ENCODE assay signal across 1 cellular context in genomic region chr6:154613137-154613676, GRCh38.
TF ChIP-seq lines count a peak whose summit lies in the region.

No MANE protein-coding gene starts in this region.

TF ChIP-seq in K562, 482 proteins besides CTCF, POLR2A, EP300 and RAD21 (continued from another document and continues in another):
- TF ChIP-seq TAF15 (IDR thresholded peaks at IDR 0.05; ENCODE audit: low read depth, low read length), result no peak
- TF ChIP-seq NFIX (CRISPR knock-in tag; IDR thresholded peaks at IDR 0.05; ENCODE audit: low read depth), result no peak
- peak; percentile 63; the same call in 1 of the 2 replicates for TF ChIP-seq SOX6 (IDR thresholded peaks at IDR 0.05)
- no peak for TF ChIP-seq HNRNPLL (IDR thresholded peaks at IDR 0.05; ENCODE audit: low read depth, low read length, poor library complexity, severe bottlenecking)
- TF ChIP-seq L3MBTL2 (IDR thresholded peaks at IDR 0.05), result peak; percentile 73
- no peak; a peak in 1 of 3 replicates for TF ChIP-seq CBX3 (IDR thresholded peaks at IDR 0.05; ENCODE audit: borderline replicate concordance in 1 of 2, low read length in 2 of 2)
- TF ChIP-seq HDAC3 (IDR thresholded peaks at IDR 0.05; ENCODE audit: borderline replicate concordance, partially characterized antibody), result no peak
- 0 out of 2 replicates have a peak, but pooled peaks have one; percentile 29 for TF ChIP-seq ELF2 (CRISPR knock-in tag; IDR thresholded peaks at IDR 0.05)
- no peak for TF ChIP-seq RBFOX2 (IDR thresholded peaks at IDR 0.05; ENCODE audit: low read depth, low read length)
- no peak for TF ChIP-seq BCOR (IDR thresholded peaks at IDR 0.05)
- no peak for TF ChIP-seq PCBP2 (IDR thresholded peaks at IDR 0.05; ENCODE audit: low read depth, low read length, poor library complexity, severe bottlenecking)
- peak; percentile 10 for TF ChIP-seq TBP (optimal IDR thresholded peaks at IDR 0.05; ENCODE audit: low read depth, low read length)
- TF ChIP-seq ZNF395 (CRISPR knock-in tag; IDR thresholded peaks at IDR 0.05), result no peak
- no peak for TF ChIP-seq GTF3C2 (IDR thresholded peaks at IDR 0.05; ENCODE audit: borderline replicate concordance, extremely low read depth, insufficient read length)
- no peak for TF ChIP-seq ELF4 (CRISPR knock-in tag; IDR thresholded peaks at IDR 0.05)
- TF ChIP-seq ZNF143 (CRISPR knock-in tag; IDR thresholded peaks at IDR 0.05), result 0 out of 2 replicates have a peak, but pooled peaks have one; percentile 43
- TF ChIP-seq KDM2B (CRISPR knock-in tag; IDR thresholded peaks at IDR 0.05), result no peak
- no peak for TF ChIP-seq FOXJ2 (tag; IDR thresholded peaks at IDR 0.05)
- TF ChIP-seq JUNB (CRISPR knock-in tag; conservative IDR thresholded peaks at IDR 0.05), result peak; percentile 68
- no peak for TF ChIP-seq CHD4 (IDR thresholded peaks at IDR 0.05; ENCODE audit: insufficient read depth, insufficient replicate concordance, low read depth, low read length, poor library complexity, severe bottlenecking)
- TF ChIP-seq, protein P1, sequence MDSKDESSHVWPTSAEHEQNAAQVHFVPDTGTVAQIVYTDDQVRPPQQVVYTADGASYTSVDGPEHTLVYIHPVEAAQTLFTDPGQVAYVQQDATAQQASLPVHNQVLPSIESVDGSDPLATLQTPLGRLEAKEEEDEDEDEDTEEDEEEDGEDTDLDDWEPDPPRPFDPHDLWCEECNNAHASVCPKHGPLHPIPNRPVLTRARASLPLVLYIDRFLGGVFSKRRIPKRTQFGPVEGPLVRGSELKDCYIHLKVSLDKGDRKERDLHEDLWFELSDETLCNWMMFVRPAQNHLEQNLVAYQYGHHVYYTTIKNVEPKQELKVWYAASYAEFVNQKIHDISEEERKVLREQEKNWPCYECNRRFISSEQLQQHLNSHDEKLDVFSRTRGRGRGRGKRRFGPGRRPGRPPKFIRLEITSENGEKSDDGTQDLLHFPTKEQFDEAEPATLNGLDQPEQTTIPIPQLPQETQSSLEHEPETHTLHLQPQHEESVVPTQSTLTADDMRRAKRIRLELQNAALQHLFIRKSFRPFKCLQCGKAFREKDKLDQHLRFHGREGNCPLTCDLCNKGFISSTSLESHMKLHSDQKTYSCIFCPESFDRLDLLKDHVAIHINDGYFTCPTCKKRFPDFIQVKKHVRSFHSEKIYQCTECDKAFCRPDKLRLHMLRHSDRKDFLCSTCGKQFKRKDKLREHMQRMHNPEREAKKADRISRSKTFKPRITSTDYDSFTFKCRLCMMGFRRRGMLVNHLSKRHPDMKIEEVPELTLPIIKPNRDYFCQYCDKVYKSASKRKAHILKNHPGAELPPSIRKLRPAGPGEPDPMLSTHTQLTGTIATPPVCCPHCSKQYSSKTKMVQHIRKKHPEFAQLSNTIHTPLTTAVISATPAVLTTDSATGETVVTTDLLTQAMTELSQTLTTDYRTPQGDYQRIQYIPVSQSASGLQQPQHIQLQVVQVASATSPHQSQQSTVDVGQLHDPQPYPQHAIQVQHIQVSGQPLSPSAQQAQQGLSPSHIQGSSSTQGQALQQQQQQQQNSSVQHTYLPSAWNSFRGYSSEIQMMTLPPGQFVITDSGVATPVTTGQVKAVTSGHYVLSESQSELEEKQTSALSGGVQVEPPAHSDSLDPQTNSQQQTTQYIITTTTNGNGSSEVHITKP (IDR thresholded peaks at IDR 0.05; ENCODE audit: partially characterized antibody), result no peak
- TF ChIP-seq SREBF2 (CRISPR knock-in tag; IDR thresholded peaks at IDR 0.05), result no peak
- no peak for TF ChIP-seq SNIP1 (IDR thresholded peaks at IDR 0.05; ENCODE audit: low read depth)
- TF ChIP-seq, protein P2, sequence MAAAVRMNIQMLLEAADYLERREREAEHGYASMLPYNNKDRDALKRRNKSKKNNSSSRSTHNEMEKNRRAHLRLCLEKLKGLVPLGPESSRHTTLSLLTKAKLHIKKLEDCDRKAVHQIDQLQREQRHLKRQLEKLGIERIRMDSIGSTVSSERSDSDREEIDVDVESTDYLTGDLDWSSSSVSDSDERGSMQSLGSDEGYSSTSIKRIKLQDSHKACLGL (CRISPR knock-in tag; IDR thresholded peaks at IDR 0.05; ENCODE audit: borderline replicate concordance, poor library complexity, severe bottlenecking), result no peak
- TF ChIP-seq PTBP1 (IDR thresholded peaks at IDR 0.05; ENCODE audit: low read depth, low read length), result no peak
- TF ChIP-seq TAF9B (IDR thresholded peaks at IDR 0.05; ENCODE audit: partially characterized antibody), result peak; percentile 41
- TF ChIP-seq ZNF785 (CRISPR knock-in tag; IDR thresholded peaks at IDR 0.05), result no peak
- no peak for TF ChIP-seq ZSCAN29 (IDR thresholded peaks at IDR 0.05)
- TF ChIP-seq, protein P3, sequence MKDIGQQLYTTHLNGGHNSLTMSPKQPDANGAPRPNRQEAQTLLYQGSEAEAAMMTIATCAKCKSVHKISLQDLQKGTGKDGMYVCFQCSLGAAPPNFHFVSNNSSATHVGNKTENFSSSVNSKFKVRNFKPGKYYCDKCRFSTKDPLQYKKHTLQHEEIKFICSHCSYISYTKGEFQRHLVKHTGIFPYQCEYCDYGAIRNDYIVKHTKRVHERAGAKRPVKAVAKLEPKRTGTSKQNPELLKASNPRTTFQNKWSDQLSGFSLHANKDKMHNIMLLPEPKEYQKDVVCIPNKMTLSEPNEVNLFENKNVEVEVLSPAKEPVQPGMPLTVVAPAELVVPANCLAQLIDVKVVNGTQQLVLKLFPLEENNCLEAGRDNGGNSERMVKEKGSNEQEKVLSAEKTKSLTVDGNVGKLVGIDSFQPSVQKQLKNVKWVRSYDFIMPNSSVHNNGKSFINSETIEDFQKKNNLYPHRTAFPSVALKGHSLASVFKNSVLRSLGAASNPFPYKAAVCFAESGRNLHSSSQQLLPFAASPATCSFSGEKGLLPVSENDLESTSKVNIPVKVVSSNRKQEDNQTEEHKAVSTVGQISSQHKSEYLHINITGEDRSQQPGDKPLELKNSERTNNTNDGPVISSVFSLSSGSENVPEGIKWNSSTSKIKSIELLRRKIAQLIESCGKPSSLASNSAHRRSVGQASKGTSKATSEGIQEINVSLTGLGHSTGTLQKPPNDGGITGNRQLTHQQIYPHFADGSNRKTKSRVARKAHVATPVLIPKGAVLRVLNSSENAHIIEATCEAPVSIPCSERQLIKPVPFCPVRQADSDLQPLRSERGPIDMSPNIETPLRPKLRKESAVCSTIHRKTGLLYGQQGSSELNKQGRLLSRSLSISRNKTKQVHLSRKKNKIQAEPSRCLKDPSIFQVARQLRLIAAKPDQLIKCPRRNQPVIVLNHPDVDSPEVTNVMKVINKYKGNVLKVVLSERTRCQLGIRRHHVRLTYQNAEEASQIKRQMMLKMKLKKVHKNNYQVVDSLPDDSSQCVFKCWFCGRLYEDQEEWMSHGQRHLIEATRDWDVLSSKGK (CRISPR knock-in tag; IDR thresholded peaks at IDR 0.05), result no peak
- no peak for TF ChIP-seq ZNF76 (CRISPR knock-in tag; IDR thresholded peaks at IDR 0.05; ENCODE audit: borderline replicate concordance)
- TF ChIP-seq EZH2 (IDR thresholded peaks at IDR 0.05; ENCODE audit: borderline replicate concordance, low read depth, low read length), result no peak
- peak; percentile 80 for TF ChIP-seq ARID1B (IDR thresholded peaks at IDR 0.05)
- TF ChIP-seq ZNF778 (CRISPR knock-in tag; IDR thresholded peaks at IDR 0.05), result no peak
- TF ChIP-seq PHF8 (IDR thresholded peaks at IDR 0.05; ENCODE audit: borderline replicate concordance, low read length), result no peak
- TF ChIP-seq MITF (IDR thresholded peaks at IDR 0.05), result no peak; the same call in 1 of the 2 replicates
- TF ChIP-seq, protein P4, sequence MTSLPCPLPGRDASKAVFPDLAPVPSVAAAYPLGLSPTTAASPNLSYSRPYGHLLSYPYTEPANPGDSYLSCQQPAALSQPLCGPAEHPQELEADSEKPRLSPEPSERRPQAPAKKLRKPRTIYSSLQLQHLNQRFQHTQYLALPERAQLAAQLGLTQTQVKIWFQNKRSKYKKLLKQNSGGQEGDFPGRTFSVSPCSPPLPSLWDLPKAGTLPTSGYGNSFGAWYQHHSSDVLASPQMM (CRISPR knock-in tag; IDR thresholded peaks at IDR 0.05), result no peak
- TF ChIP-seq ZBTB12 (CRISPR knock-in tag; IDR thresholded peaks at IDR 0.05), result no peak
- no peak for TF ChIP-seq CREB3 (tag; conservative IDR thresholded peaks at IDR 0.05; ENCODE audit: low read depth)
- no peak for TF ChIP-seq XRCC3 (IDR thresholded peaks at IDR 0.05)
- TF ChIP-seq ZNF311 (CRISPR knock-in tag; IDR thresholded peaks at IDR 0.05), result no peak
- TF ChIP-seq BACH1 (tag; IDR thresholded peaks at IDR 0.05), result no peak; the same call in 1 of the 2 replicates
- TF ChIP-seq, protein P5, sequence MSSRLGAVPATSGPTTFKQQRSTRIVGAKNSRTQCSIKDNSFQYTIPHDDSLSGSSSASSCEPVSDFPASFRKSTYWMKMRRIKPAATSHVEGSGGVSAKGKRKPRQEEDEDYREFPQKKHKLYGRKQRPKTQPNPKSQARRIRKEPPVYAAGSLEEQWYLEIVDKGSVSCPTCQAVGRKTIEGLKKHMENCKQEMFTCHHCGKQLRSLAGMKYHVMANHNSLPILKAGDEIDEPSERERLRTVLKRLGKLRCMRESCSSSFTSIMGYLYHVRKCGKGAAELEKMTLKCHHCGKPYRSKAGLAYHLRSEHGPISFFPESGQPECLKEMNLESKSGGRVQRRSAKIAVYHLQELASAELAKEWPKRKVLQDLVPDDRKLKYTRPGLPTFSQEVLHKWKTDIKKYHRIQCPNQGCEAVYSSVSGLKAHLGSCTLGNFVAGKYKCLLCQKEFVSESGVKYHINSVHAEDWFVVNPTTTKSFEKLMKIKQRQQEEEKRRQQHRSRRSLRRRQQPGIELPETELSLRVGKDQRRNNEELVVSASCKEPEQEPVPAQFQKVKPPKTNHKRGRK (tag; IDR thresholded peaks at IDR 0.05), result no peak
- TF ChIP-seq CAMTA2 (CRISPR knock-in tag; conservative IDR thresholded peaks at IDR 0.05), result 0 out of 2 replicates have a peak, but pooled peaks have one; percentile 52
- no peak for TF ChIP-seq ZNF140 (CRISPR knock-in tag; IDR thresholded peaks at IDR 0.05)
- TF ChIP-seq MBD1 (CRISPR knock-in tag; IDR thresholded peaks at IDR 0.05), result 0 out of 2 replicates have a peak, but pooled peaks have one; percentile 6
